ENCODE assay signal across 8 cellular contexts in the genomic region with DNA sequence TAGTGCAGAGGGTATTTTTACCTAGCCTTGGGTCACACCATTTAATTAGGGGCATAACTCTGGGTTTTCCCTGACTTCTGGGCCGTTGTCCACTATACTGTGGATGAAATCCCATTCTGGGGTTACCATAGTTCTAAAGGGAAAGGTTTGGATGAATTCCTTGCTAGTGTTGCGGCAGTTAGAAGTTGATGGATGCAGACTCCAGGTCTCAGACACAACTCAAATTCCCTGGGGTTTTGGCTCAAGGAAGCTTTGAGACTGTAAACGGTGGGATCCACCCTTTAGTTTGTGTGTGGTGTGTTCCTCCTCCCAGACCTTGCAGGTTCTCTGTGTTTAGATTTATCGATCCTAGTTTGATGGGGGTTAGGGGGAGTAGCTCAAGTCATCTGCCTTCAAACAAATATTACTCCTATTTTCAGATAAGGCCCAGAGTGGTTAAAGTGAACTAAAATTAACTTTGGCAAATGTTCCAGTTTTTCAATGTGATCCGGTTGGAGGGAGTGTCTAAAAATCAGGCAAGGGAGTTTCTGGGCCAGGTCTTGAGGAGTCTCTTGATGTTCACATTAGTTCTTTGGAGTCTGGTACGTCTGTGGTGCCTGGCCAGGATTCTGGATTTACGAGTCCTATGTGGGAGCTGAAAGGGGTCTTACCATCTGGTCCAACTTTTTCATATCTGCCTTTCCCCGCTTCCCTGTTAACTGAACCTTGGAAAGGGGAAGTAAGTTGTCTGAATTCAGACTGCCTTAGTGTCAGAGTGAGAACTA. TPM values are rescaled to one million over a fixed set of nuclear protein-coding genes. Genes with fewer than 3 reads are reported as not detected.
A peak's percentile ranks its signal among the peaks of the same experiment; 100 is the strongest.
DNase-seq lines count a peak whose midpoint lies in the region; ATAC-seq, FAIRE-seq and TF ChIP-seq lines count a peak whose summit lies in the region.

No MANE protein-coding gene starts in this region.

- H4K91ac ChIP-seq in mesenchymal stem cell (ENCODE audit: low read length), result no peak overlapping the region

- H3K27me3 ChIP-seq in GM12878 (replicated peaks in 1 of 2; ENCODE audit: control insufficient read depth in 2 of 2, insufficient read depth in 2 of 2, low read length in 1 of 2) (no peaks in the 10 kb centered on the region), mesenchymal stem cell (ENCODE audit: control insufficient read depth in 1 of 2, insufficient read depth in 1 of 2, low read length in 2 of 2) (no peaks in the 10 kb centered on the region)

- H3K9me3 ChIP-seq in GM12878 (replicated peaks; ENCODE audit: control insufficient read depth, insufficient read depth, low read length) (no peaks in the 10 kb centered on the region; the same call in 2 of the 3 replicates), mesenchymal stem cell (ENCODE audit: control insufficient read depth, low read length) (no peaks in the 10 kb centered on the region)

- no peak for FAIRE-seq in GM12878 (lab: Jason Lieb, UNC)

- H3K4me2 ChIP-seq in GM12878 (ENCODE audit: control insufficient read depth, insufficient read depth) (peak overlapping the region; percentile 80), mesenchymal stem cell (ENCODE audit: low read length, poor library complexity, severe bottlenecking) (peak overlapping the region; percentile 72)

- POLR2A ChIA-PET in GM12878 (lab: Charles Lee), result interaction anchor here (0.7 to 1.0 kb wide), 3 partner anchors 22 to 1747 kb away, joined by 3 to 6 read pairs (median 4); no protein-coding TSS in a partner anchor

- TF ChIP-seq EP300 in GM12878 (IDR thresholded peaks at IDR 0.05; ENCODE audit: borderline replicate concordance in 1 of 2, control insufficient read depth in 1 of 2, low read depth in 2 of 2, low read length in 2 of 2), result no peak

- H3K4me1 Mint-ChIP-seq in CD14-positive monocyte, result peaks cover 72% of the 10 kb centered on the region

- H2BK5ac ChIP-seq in mesenchymal stem cell (ENCODE audit: low read depth, low read length, poor library complexity, severe bottlenecking), result no peak overlapping the region

- in situ Hi-C loops in GM12878 (cut with MboI), result no loop called here

- H3K4me3 Mint-ChIP-seq in CD14-positive monocyte, result peak overlapping the region; percentile 96 to 99

- H3K18ac ChIP-seq in mesenchymal stem cell (ENCODE audit: low read depth in 1 of 2, low read length in 2 of 2), result no peak overlapping the region

- no peak overlapping the region for H2AFZ ChIP-seq in GM12878 (ENCODE audit: control insufficient read depth, low read depth, low read length)
- no peak overlapping the region for H2AFZ ChIP-seq in mesenchymal stem cell (ENCODE audit: low read depth, low read length)

- ATAC-seq in GM12878, result no peak

- intact Hi-C loops in CD14-positive monocyte (cut with micrococcal nuclease) (loop anchor here in 1 of 2 donors (10.0 kb wide), 2 partner anchors 120 to 330 kb away; partner anchors contain the start of genes ACTL10, C20orf144 and EIF2S2), GM12878 (cut with micrococcal nuclease; ENCODE audit: unreplicated experiment) (loop anchor here (10.0 kb wide), 1 partner anchor 310 kb away; the partner anchor contains the start of gene E2F1)

- peaks cover 0 to 3% (median 0%) of the 10 kb centered on the region in 7 donors for H3K9me3 Mint-ChIP-seq in CD14-positive monocyte

- TF ChIP-seq POLR2A in GM12878 (IDR thresholded peaks at IDR 0.05; ENCODE audit: low read depth, low read length), result no peak

- H3K79me1 ChIP-seq in mesenchymal stem cell (replicated peaks; ENCODE audit: low read length, poor library complexity, severe bottlenecking), result peaks cover 18% of the 10 kb centered on the region

- TSS peak; percentile 67 for BruUV-seq in GM12878 (replicated peaks; lab: Mats Ljungman, UMichigan)

- peak overlapping the region; percentile 72 to 97 (median 93) for H3K27ac Mint-ChIP-seq in CD14-positive monocyte

- CTCF ChIA-PET in GM12878 (lab: Yijun Ruan, JAX), result interaction anchor here (1.1 to 2.9 kb wide), 2 partner anchors 27 to 73 kb away, joined by 4 to 10 read pairs; no protein-coding TSS in a partner anchor

- WGBS in GM12878 (ENCODE audit: insufficient coverage, insufficient replicate concordance, low lambda C conversion rate, missing lambda C conversion rate), result 9% methylated on average over 8 of the region's 8 CpGs
- WGBS in mesenchymal stem cell, result 24% methylated on average over 3 of the region's 8 CpGs

- no peak overlapping the region for H2BK120ac ChIP-seq in mesenchymal stem cell (ENCODE audit: low read depth, low read length)

- RAD21 ChIA-PET in GM12878 (lab: Charles Lee; ENCODE audit: unreplicated experiment), result interaction anchor here (1.3 kb wide), 1 partner anchor 27 kb away, joined by 5 read pairs; no protein-coding TSS in a partner anchor

- H3K23ac ChIP-seq in mesenchymal stem cell (ENCODE audit: low read length in 2 of 2), result no peak overlapping the region

- peaks cover 0 to 7% (median 0%) of the 10 kb centered on the region in 3 donors for H3K27me3 Mint-ChIP-seq in CD14-positive monocyte (ENCODE audit: low read depth in 3 of 3)

- DNase-seq in CD14-positive monocyte (ENCODE audit: low spot score) (no peak), Kasumi-1 (lab: John Stamatoyannopoulos, UW) (peak; percentile 41 to 64), GM12878 (ENCODE audit: low read depth, low spot score) (no peak), mesenchymal stem cell (peak; percentile 27), NCI-H345 (lab: John Stamatoyannopoulos, UW) (no peak), epidermal melanocyte (ENCODE audit: insufficient read length, low spot score) (no peak), SK-N-DZ (ENCODE audit: low spot score) (no peak)
- DNase-seq in effector CD4-positive, alpha-beta T cell, result no peak

- TF ChIP-seq CTCF in CD14-positive monocyte (IDR thresholded peaks at IDR 0.05) (no peak), GM12878 (IDR thresholded peaks at IDR 0.05 in 2 of 3, conservative IDR thresholded peaks at IDR 0.05 in 1 of 3; ENCODE audit: control insufficient read depth in 2 of 3, extremely low read depth in 1 of 3, insufficient read depth in 1 of 3, low read depth in 3 of 3, low read length in 3 of 3) (no peak)

- peaks cover 5% of the 10 kb centered on the region for H4K20me1 ChIP-seq in GM12878 (ENCODE audit: control insufficient read depth, insufficient read depth)

- H4K8ac ChIP-seq in mesenchymal stem cell (ENCODE audit: low read length), result no peak overlapping the region

- no peak overlapping the region for H2BK15ac ChIP-seq in mesenchymal stem cell (ENCODE audit: low read depth, poor library complexity, severe bottlenecking)

- H3K4me1 ChIP-seq in GM12878 (ENCODE audit: control insufficient read depth, insufficient read depth, low read length) (peaks cover 12% of the 10 kb centered on the region), mesenchymal stem cell (ENCODE audit: control insufficient read depth, insufficient read depth, low read depth, low read length) (peaks cover 7% of the 10 kb centered on the region)

- H3K4me3 ChIP-seq in GM12878 (peak overlapping the region; percentile 72), mesenchymal stem cell (ENCODE audit: insufficient read depth in 1 of 2, low read depth in 1 of 2, low read length in 2 of 2) (peak overlapping the region in 1 of 2 experiments; percentile 87)

- peak overlapping the region; percentile 92 for H3K9ac ChIP-seq in GM12878 (ENCODE audit: control insufficient read depth, insufficient read depth, low read length)
- H3K9ac ChIP-seq in mesenchymal stem cell (ENCODE audit: low read length), result peak overlapping the region; percentile 96

- H3K14ac ChIP-seq in mesenchymal stem cell (ENCODE audit: low read length in 2 of 2), result no peak overlapping the region

- no peak overlapping the region for H2BK12ac ChIP-seq in mesenchymal stem cell (ENCODE audit: low read length in 2 of 2)

- TF ChIP-seq RAD21 in GM12878 (IDR thresholded peaks at IDR 0.05; ENCODE audit: insufficient read depth, low read depth, low read length), result no peak

- SMC1A ChIA-PET in GM12878 (lab: Charles Lee; ENCODE audit: uncharacterized antibody, unreplicated experiment), result interaction anchor here (0.6 to 2.0 kb wide), 3 partner anchors 10 to 82 kb away, joined by 3 to 4 read pairs (median 4); no protein-coding TSS in a partner anchor

- H3K36me3 ChIP-seq in GM12878 (ENCODE audit: control insufficient read depth in 2 of 2, insufficient read depth in 2 of 2, low read length in 1 of 2) (peaks cover 0 to 3% of the 10 kb centered on the region in 2 experiments; a peak in 1 of 4 replicates), mesenchymal stem cell (ENCODE audit: control insufficient read depth in 1 of 2, insufficient read depth in 2 of 2, low read depth in 1 of 2, low read length in 2 of 2) (peaks cover 0 to 5% of the 10 kb centered on the region in 2 experiments)

- peaks cover 0 to 5% of the 10 kb centered on the region in 2 donors for H3K36me3 Mint-ChIP-seq in CD14-positive monocyte

- no peak overlapping the region for H3K4ac ChIP-seq in mesenchymal stem cell (ENCODE audit: low read depth in 1 of 2, low read length in 2 of 2)

- H3K27ac ChIP-seq in GM12878 (ENCODE audit: control insufficient read depth, insufficient read depth), result peak overlapping the region; percentile 96
- H3K27ac ChIP-seq in mesenchymal stem cell (ENCODE audit: low read length, poor library complexity, severe bottlenecking), result no peak overlapping the region

- H3K79me2 ChIP-seq in GM12878 (ENCODE audit: control insufficient read depth, insufficient read depth, low read length), result peaks cover 81% of the 10 kb centered on the region

- no peak overlapping the region for H2AK5ac ChIP-seq in mesenchymal stem cell (ENCODE audit: low read length, severe bottlenecking)

RNA-seq across cellular contexts. Expression of gene RALY, which starts 1.5 kb away (rescaled TPM):
- polyA plus RNA-seq in CD14-positive monocyte, result 100 to 1,000 TPM; 152 to 154 TPM
- 51.3 and 66.4 TPM in 2 replicates for total RNA-seq in GM12878 (2013; cell fraction: nucleolus; rRNA removed)
- total RNA-seq in GM12878 (2014; rRNA removed), result 85.5 and 96.0 TPM in 2 replicates
- total RNA-seq in GM12878 (2014; rRNA removed; fragmentation: Illumina TruSeq; extraction: Trizol), result 111 and 123 TPM in 2 replicates
- total RNA-seq in GM12878 (2021), result 191 and 192 TPM in 2 replicates
- polyA plus RNA-seq in GM12878 (2011; ENCODE audit: low read depth), result 45.7 TPM
- 98.7 and 139 TPM in 2 replicates for polyA plus RNA-seq in GM12878 (2011; rRNA removed)
- 143 and 235 TPM in 2 replicates for polyA plus RNA-seq in GM12878 (2011; cell fraction: cytosol; rRNA removed)
- 92.8 and 118 TPM in 2 replicates for polyA plus RNA-seq in GM12878 (2011; cell fraction: nucleus; rRNA removed)
- 116 and 126 TPM in 2 replicates for polyA plus RNA-seq in GM12878 (2012)
- 45.6 and 135 TPM in 2 replicates for polyA plus RNA-seq in GM12878 (2014; fragmentation: Illumina TruSeq; extraction: Trizol)
- polyA plus RNA-seq in GM12878 (2014; fragmentation: Nextera tagmentation; extraction: Ambion mirVana), result 1 to 10 TPM; 1.2 to 6.2 TPM
- polyA plus RNA-seq in GM12878 (2014; rRNA removed), result 246 and 279 TPM in 2 replicates
- polyA plus RNA-seq in GM12878 (2016; fragmentation: Nextera tagmentation; extraction: Ambion mirVana), result 100 to 1,000 TPM; 214 to 234 TPM
- 73.4 and 128 TPM in 2 replicates for polyA minus RNA-seq in GM12878 (2011; rRNA and poly(A)+ RNA removed)
- polyA minus RNA-seq in GM12878 (2011; cell fraction: cytosol; rRNA and poly(A)+ RNA removed), result 48.9 and 55.8 TPM in 2 replicates
- 30.9 and 54.8 TPM in 2 replicates for polyA minus RNA-seq in GM12878 (2011; cell fraction: nucleus; rRNA and poly(A)+ RNA removed)
- polyA plus RNA-seq in mesenchymal stem cell (2013, experiment 1 of 2), result 89.2 TPM
- 90.9 TPM for polyA plus RNA-seq in mesenchymal stem cell (2013, experiment 2 of 2)
- 289 and 292 TPM in 2 replicates for polyA plus RNA-seq in SK-N-DZ (2014; cell fraction: cytosol; rRNA removed)
- 165 and 174 TPM in 2 replicates for polyA plus RNA-seq in SK-N-DZ (2014; cell fraction: nucleus; rRNA removed)

Comparison
In these comparisons a context has a peak if more than half of its experiments do, and no peak if none do; other contexts are left out.
1. DNase-seq: peak in Kasumi-1 (2 of 2) and mesenchymal stem cell (single experiment); none in CD14-positive monocyte (single experiment), GM12878 (single experiment), effector CD4-positive, alpha-beta T cell (single experiment), NCI-H345 (single experiment), epidermal melanocyte (single experiment) and SK-N-DZ (single experiment).